ENCODE assay signal across 10 cellular contexts in genomic region chr12:10716277-10716676, GRCh38. TPM values are rescaled to one million over a fixed set of nuclear protein-coding genes. Genes with fewer than 3 reads are reported as not detected.
DNase-seq lines count a peak whose midpoint lies in the region; ATAC-seq, FAIRE-seq and TF ChIP-seq lines count a peak whose summit lies in the region.
"Had no signal": no experiment of that assay in that cellular context is flagged by ENCODE, and none has a peak within 500 bp of the region (broad histone marks: within the 10 kb centered on the region; RNA-seq: fewer than 3 reads in every experiment).

No MANE protein-coding gene starts in this region.

- DNase-seq in HFFc6 = no peak
- no peak for DNase-seq in astrocyte (ENCODE audit: low read depth)
- DNase-seq in spleen = no peak
- no peak for DNase-seq in inferior parietal cortex (ENCODE audit: extremely low spot score)
- DNase-seq in anterior cingulate cortex (lab: John Stamatoyannopoulos, UW) = no peak
- no peak for DNase-seq in H7

- peaks cover 48% of the 10 kb centered on the region for H3K79me2 ChIP-seq in astrocyte (ENCODE audit: insufficient read depth, low read length)

- ATAC-seq in HG03460 (IDR thresholded peaks at IDR 0.05; ENCODE audit: unreplicated experiment) = no peak
- ATAC-seq: stimulated activated effector memory CD8-positive, alpha-beta T cell treated with anti-CD3 and anti-CD28 coated beads, Interleukin-12 subunit alpha, Interleukin-12 subunit beta, amount 100 ng/mL, for 72 hours had no signal

- H3K36me3 Mint-ChIP-seq in HFFc6 (ENCODE audit: low read depth) (peaks cover 31% of the 10 kb centered on the region), astrocyte (ENCODE audit: low read depth, unreplicated experiment) (peaks cover 13% of the 10 kb centered on the region)

- H3K9ac ChIP-seq in astrocyte (ENCODE audit: low read length) (peak overlapping the region; percentile 67), iPS-20b (ENCODE audit: low read depth, low read length) (no peak overlapping the region; the same call in 1 of the 2 replicates)

- H3K4me1 Mint-ChIP-seq in HFFc6 (ENCODE audit: low read depth) (peaks cover 60% of the 10 kb centered on the region), astrocyte (ENCODE audit: low read depth, unreplicated experiment) (peaks cover 50% of the 10 kb centered on the region)

- H3K27ac Mint-ChIP-seq in HFFc6 (peak overlapping the region; percentile 86), astrocyte (ENCODE audit: unreplicated experiment) (peak overlapping the region; percentile 94)
- H3K27ac Mint-ChIP-seq: memory B cell had no signal

- H3K27me3 ChIP-seq in astrocyte (ENCODE audit: insufficient read depth, low read length) (no peaks in the 10 kb centered on the region), iPS-20b (ENCODE audit: insufficient read depth, low read length) (no peaks in the 10 kb centered on the region), spleen (replicated peaks in 1 of 7) (no peaks in the 10 kb centered on the region), H7 (ENCODE audit: control insufficient read depth, insufficient read depth, low read length) (no peaks in the 10 kb centered on the region)

- H3K9me3 ChIP-seq in astrocyte (ENCODE audit: insufficient read depth, low read depth, low read length) (no peaks in the 10 kb centered on the region), iPS-20b (ENCODE audit: insufficient read depth, low read depth, low read length) (no peaks in the 10 kb centered on the region), spleen (no peaks in the 10 kb centered on the region)

- peak overlapping the region; percentile 78 for H3K4me2 ChIP-seq in astrocyte (ENCODE audit: low read length)

- peaks cover 35% of the 10 kb centered on the region for H3K36me3 ChIP-seq in astrocyte (ENCODE audit: insufficient read depth, low read length)
- peaks cover 68% of the 10 kb centered on the region for H3K36me3 ChIP-seq in iPS-20b (ENCODE audit: insufficient read depth, low read depth, low read length)
- H3K36me3 ChIP-seq in spleen = peaks cover 0 to 48% (median 33%) of the 10 kb centered on the region in 6 donors
- peaks cover 17% of the 10 kb centered on the region for H3K36me3 ChIP-seq in H7 (replicated peaks; ENCODE audit: control insufficient read depth, insufficient read depth, low read length)

- H2AFZ ChIP-seq in astrocyte (ENCODE audit: low read depth, low read length) = no peak overlapping the region

- H4K20me1 ChIP-seq in astrocyte (ENCODE audit: insufficient read depth, low read length) = peaks cover 39% of the 10 kb centered on the region

- H3K4me3 Mint-ChIP-seq in HFFc6 (peak overlapping the region; percentile 78), astrocyte (ENCODE audit: unreplicated experiment) (peak overlapping the region; percentile 74)
- H3K4me3 Mint-ChIP-seq: memory B cell; stimulated activated effector memory CD8-positive, alpha-beta T cell treated with anti-CD3 and anti-CD28 coated beads, Interleukin-12 subunit alpha, Interleukin-12 subunit beta, amount 100 ng/mL, for 72 hours had no signal

- H3K4me1 ChIP-seq in astrocyte (ENCODE audit: insufficient read depth, low read length) (peaks cover 35% of the 10 kb centered on the region), iPS-20b (ENCODE audit: insufficient read depth, low read length) (peaks cover 41% of the 10 kb centered on the region), spleen (peaks cover 18 to 62% (median 45%) of the 10 kb centered on the region in 6 donors)

- no peak for TF ChIP-seq CTCF in HFFc6 (IDR thresholded peaks at IDR 0.05)
- TF ChIP-seq CTCF in astrocyte (IDR thresholded peaks at IDR 0.05; ENCODE audit: insufficient read depth, low read depth, low read length) = no peak
- TF ChIP-seq CTCF in spleen (IDR thresholded peaks at IDR 0.05 in 8 of 11, conservative IDR thresholded peaks at IDR 0.05 in 3 of 11) = no peak

- H3K27me3 Mint-ChIP-seq in HFFc6 (ENCODE audit: insufficient read depth) (peaks cover 2% of the 10 kb centered on the region), astrocyte (ENCODE audit: low read depth, unreplicated experiment) (no peaks in the 10 kb centered on the region)

- H3K9me3 Mint-ChIP-seq in HFFc6 (no peaks in the 10 kb centered on the region), astrocyte (ENCODE audit: unreplicated experiment) (no peaks in the 10 kb centered on the region)
- H3K9me3 Mint-ChIP-seq: memory B cell; stimulated activated effector memory CD8-positive, alpha-beta T cell treated with anti-CD3 and anti-CD28 coated beads, Interleukin-12 subunit alpha, Interleukin-12 subunit beta, amount 100 ng/mL, for 72 hours had no signal

- WGBS in spleen, 5 donors = 49 to 77% (median 70%) methylated on average over 4 of the region's 4 CpGs

- no peak for TF ChIP-seq POLR2A in spleen (IDR thresholded peaks at IDR 0.05)

- H3K4me3 ChIP-seq in astrocyte (ENCODE audit: insufficient read depth, low read depth, low read length) (peak overlapping the region; percentile 3), iPS-20b (ENCODE audit: low read length) (0 out of 2 replicates have a peak overlapping the region, but pooled peaks have one; percentile 11), spleen (no peak overlapping the region), H7 (ENCODE audit: insufficient read depth, low read depth, low read length) (no peak overlapping the region)

- intact Hi-C loops in spleen (cut with DNase I; ENCODE audit: low total_unique reads) = no loop called here

- H3K27ac ChIP-seq in astrocyte (ENCODE audit: low read depth, low read length) (peak overlapping the region; percentile 78), iPS-20b (ENCODE audit: low read length) (no peak overlapping the region), spleen (peak overlapping the region in 6 of 8 donors; percentile 56 to 92 (median 66))

- FAIRE-seq in astrocyte (lab: Jason Lieb, UNC) = peak; percentile 54

RNA-seq across cellular contexts. Expression of gene YBX3, which starts 6.8 kb away (rescaled TPM):
- 100 to 1,000 TPM; 202 to 251 (median 218) TPM for total RNA-seq in HFFc6 (2021; fragmentation: NEBNext Ultra II Directional; extraction: Animal tissue kit (Norgen Biotek cat#: 25700))
- total RNA-seq in astrocyte (452 and 527 TPM in 2 replicates), spleen (100 to 1,000 TPM; 166 to 250 (median 180) TPM)
- 100 to 1,000 TPM in 1 of 3 donors, 10 to 100 TPM in 2; 87.0 to 155 (median 90.7) TPM for polyA plus RNA-seq in spleen
- total RNA-seq in H7 (2014; rRNA removed; shearing (Covaris generic)) = 108 and 140 TPM in 2 replicates

RNA-seq across cellular contexts. Expression of gene STYK1, which starts 42.4 kb away (rescaled TPM):
- total RNA-seq in HFFc6 (2021; fragmentation: NEBNext Ultra II Directional; extraction: Animal tissue kit (Norgen Biotek cat#: 25700)) = 1 to 10 TPM; 1.1 to 3.0 (median 1.8) TPM
- total RNA-seq in astrocyte (1.6 and 2.9 TPM in 2 replicates), spleen (1 to 10 TPM in 4 of 7 donors, under 1 TPM in 3; 0.49 to 2.4 (median 1.2) TPM)
- under 1 TPM; 0.17 to 0.26 (median 0.26) TPM for polyA plus RNA-seq in spleen
- 2.0 and 2.9 TPM in 2 replicates for total RNA-seq in H7 (2014; rRNA removed; shearing (Covaris generic))

Comparison
In these comparisons a context has a peak if more than half of its experiments do, and no peak if none do; other contexts are left out.
1. H3K4me3 ChIP-seq: peak in astrocyte (single experiment) and iPS-20b (single experiment); none in spleen (0 of 8) and H7 (single experiment).